Comparison of ENCODE assay signal across 8 cellular contexts in genomic region chr4:183505556-183506388, GRCh38. TPM values are rescaled to one million over a fixed set of nuclear protein-coding genes. Genes with fewer than 3 reads are reported as not detected.
A peak's percentile ranks its signal among the peaks of the same experiment; 100 is the strongest.
DNase-seq lines count a peak whose midpoint lies in the region; ATAC-seq and TF ChIP-seq lines count a peak whose summit lies in the region.

No MANE protein-coding gene starts in this region.

- POLR2A ChIA-PET in GM10248 (lab: Yijun Ruan, JAX): no interaction called here

- H3K4me2 ChIP-seq in osteoblast (ENCODE audit: insufficient read depth, low read length): peak overlapping the region; percentile 98

- DNase-seq in GM10248 (ENCODE audit: extremely low spot score) (peak; percentile 86), HCEC 1CT (peak; percentile 67), MG63 (peak; percentile 86), SKM-1 (lab: John Stamatoyannopoulos, UW; ENCODE audit: unreplicated experiment) (peak; percentile 71), head of caudate nucleus (peak; percentile 85 to 96 (median 92)), osteoblast (ENCODE audit: insufficient read length, low spot score, missing footprints) (peak; percentile 95), thoracic aorta (ENCODE audit: low spot score) (peak; percentile 54)
- peak; percentile 87 for DNase-seq in activated naive CD8-positive, alpha-beta T cell treated with anti-CD3 and anti-CD28 coated beads for 36 hours

- CTCF ChIA-PET in GM10248 (lab: Yijun Ruan, JAX): interaction anchor here (0.8 kb wide), 1 partner anchor 9 kb away, joined by 3 read pairs; no protein-coding TSS in a partner anchor

- peak; percentile 77 for ATAC-seq in thoracic aorta (ENCODE audit: insufficient number of reproducible peaks, low FRiP score, low read depth)

- H4K20me1 ChIP-seq in osteoblast (ENCODE audit: insufficient read depth, low read length): peaks cover 2% of the 10 kb centered on the region

- no peaks in the 10 kb centered on the region for H3K9me3 Mint-ChIP-seq in activated naive CD8-positive, alpha-beta T cell treated with anti-CD3 and anti-CD28 coated beads for 36 hours

- peaks cover 10% of the 10 kb centered on the region for H3K36me3 Mint-ChIP-seq in activated naive CD8-positive, alpha-beta T cell treated with anti-CD3 and anti-CD28 coated beads for 36 hours

- intact Hi-C loops in head of caudate nucleus (cut with DNase I): loop anchor here (2.0 kb wide), 1 partner anchor 61 kb away; the partner anchor contains the start of gene CDKN2AIP

- H3K27me3 ChIP-seq in MG63 (no peaks in the 10 kb centered on the region), osteoblast (ENCODE audit: insufficient read depth, low read length) (no peaks in the 10 kb centered on the region), thoracic aorta (replicated peaks; ENCODE audit: insufficient read depth) (no peaks in the 10 kb centered on the region)

- peak overlapping the region; percentile 94 for H3K27ac Mint-ChIP-seq in activated naive CD8-positive, alpha-beta T cell treated with anti-CD3 and anti-CD28 coated beads for 36 hours

- no peaks in the 10 kb centered on the region for H3K27me3 Mint-ChIP-seq in activated naive CD8-positive, alpha-beta T cell treated with anti-CD3 and anti-CD28 coated beads for 36 hours

- peaks cover 40% of the 10 kb centered on the region for H3K4me1 Mint-ChIP-seq in activated naive CD8-positive, alpha-beta T cell treated with anti-CD3 and anti-CD28 coated beads for 36 hours

- TF ChIP-seq CTCF in GM10248 (IDR thresholded peaks at IDR 0.05; ENCODE audit: control extremely low read depth, extremely low read depth, low read depth, missing control alignments): no peak
- TF ChIP-seq CTCF in osteoblast (IDR thresholded peaks at IDR 0.05; ENCODE audit: extremely low read depth, low read depth, low read length): no peak
- peak; percentile 16 for TF ChIP-seq CTCF in thoracic aorta (IDR thresholded peaks at IDR 0.05)

- peak overlapping the region; percentile 90 for H3K4me3 ChIP-seq in MG63
- peak overlapping the region; percentile 90 for H3K4me3 ChIP-seq in osteoblast (ENCODE audit: insufficient read depth, low read length)
- H3K4me3 ChIP-seq in thoracic aorta: peak overlapping the region; percentile 78

- H3K4me3 Mint-ChIP-seq in activated naive CD8-positive, alpha-beta T cell treated with anti-CD3 and anti-CD28 coated beads for 36 hours: peak overlapping the region; percentile 88

- H2AFZ ChIP-seq in osteoblast (ENCODE audit: low read length): peak overlapping the region; percentile 90

- H3K4me1 ChIP-seq in osteoblast (ENCODE audit: insufficient read depth, low read length) (peaks cover 13% of the 10 kb centered on the region), thoracic aorta (ENCODE audit: control insufficient read depth in 1 of 2, low read depth in 2 of 2) (peaks cover 14 to 22% of the 10 kb centered on the region in 2 donors)

- peaks cover 63% of the 10 kb centered on the region for H3K79me2 ChIP-seq in osteoblast (ENCODE audit: insufficient read depth, low read length)

- H3K9me3 ChIP-seq in MG63 (no peaks in the 10 kb centered on the region), osteoblast (ENCODE audit: low read depth, low read length) (no peaks in the 10 kb centered on the region), thoracic aorta (no peaks in the 10 kb centered on the region)

- H3K36me3 ChIP-seq in MG63: peaks cover 5% of the 10 kb centered on the region
- peaks cover 7% of the 10 kb centered on the region for H3K36me3 ChIP-seq in osteoblast (ENCODE audit: insufficient read depth, low read length)
- H3K36me3 ChIP-seq in thoracic aorta: peaks cover 6% of the 10 kb centered on the region

- H3K27ac ChIP-seq in osteoblast (ENCODE audit: low read depth, low read length): peak overlapping the region; percentile 93
- peak overlapping the region; percentile 90 to 95 for H3K27ac ChIP-seq in thoracic aorta

RNA-seq across cellular contexts. Expression of gene ING2, which starts 0.9 kb away (rescaled TPM):
- 8.0 and 20.0 TPM in 2 replicates for total RNA-seq in MG63 (2014; rRNA removed; shearing (Covaris generic); ENCODE audit: low replicate concordance)
- 10 to 100 TPM; 17.4 to 18.0 TPM for total RNA-seq in activated naive CD8-positive, alpha-beta T cell treated with anti-CD3 and anti-CD28 coated beads for 36 hours
- total RNA-seq in osteoblast: 6.2 and 8.0 TPM in 2 replicates
- 1 to 10 TPM; 3.0 to 7.9 TPM for total RNA-seq in thoracic aorta

Comparison
In these comparisons a context has a peak if more than half of its experiments do, and no peak if none do; other contexts are left out.
1. Peak in every context shown above with its lines: DNase-seq, ATAC-seq, H3K4me3 ChIP-seq and H3K27ac ChIP-seq.